In the genomic region with DNA sequence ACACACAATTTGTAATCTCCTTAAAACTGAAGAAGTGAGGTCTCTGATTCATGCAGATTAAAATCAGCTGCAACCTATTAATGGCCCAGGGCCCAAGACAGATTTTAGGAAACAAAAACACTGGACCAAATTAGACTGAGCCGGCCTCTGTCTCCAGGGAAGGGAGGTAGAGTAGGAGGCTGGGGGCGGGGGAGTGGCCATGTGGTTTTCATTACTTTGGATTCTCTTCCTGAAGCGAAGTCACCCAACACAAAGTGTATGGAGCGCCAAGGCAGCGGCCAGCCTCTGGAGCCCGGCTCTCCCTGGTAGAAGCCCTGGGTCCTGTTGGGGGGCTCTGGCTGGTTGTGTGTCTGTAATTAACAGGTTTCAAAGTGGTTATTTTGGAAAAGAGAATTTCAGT, we compare ENCODE assay signal across 1 cellular context.
A peak's percentile ranks its signal among the peaks of the same experiment; 100 is the strongest.
TF ChIP-seq lines count a peak whose summit lies in the region.

No MANE protein-coding gene starts in this region.

TF ChIP-seq in SK-N-SH, 30 proteins besides CTCF, POLR2A, EP300 and RAD21 (continued from another document):
- TF ChIP-seq NFIC (IDR thresholded peaks at IDR 0.05; ENCODE audit: borderline replicate concordance) (peak; percentile 91), FOXJ3 (CRISPR knock-in tag; IDR thresholded peaks at IDR 0.05) (peak; percentile 63; the same call in 1 of the 2 replicates), ZBTB33 (IDR thresholded peaks at IDR 0.05; ENCODE audit: borderline replicate concordance, low read depth) (peak; percentile 73; the same call in 1 of the 2 replicates), TCF12 (IDR thresholded peaks at IDR 0.05) (peak; percentile 99), NRF1 (IDR thresholded peaks at IDR 0.05; ENCODE audit: low read depth, low read length) (no peak), TAF1 (IDR thresholded peaks at IDR 0.05; ENCODE audit: borderline replicate concordance, low read depth, low read length) (0 out of 2 replicates have a peak, but pooled peaks have one; percentile 4), MEF2A (IDR thresholded peaks at IDR 0.05; ENCODE audit: borderline replicate concordance, low read depth) (peak; percentile 96), RXRA (IDR thresholded peaks at IDR 0.05; ENCODE audit: borderline replicate concordance, low read depth) (peak; percentile 70; the same call in 1 of the 2 replicates), JUND (IDR thresholded peaks at IDR 0.05) (peak; percentile 75), ELF1 (IDR thresholded peaks at IDR 0.05) (peak; percentile 49; the same call in 1 of the 2 replicates)
